In genomic region chr7:32892521-32893224, GRCh38 we compare ENCODE assay signal across 8 cellular contexts.
DNase-seq lines count a peak whose midpoint lies in the region; TF ChIP-seq lines count a peak whose summit lies in the region.

No MANE protein-coding gene starts in this region.

- H3K4me3 ChIP-seq in tibial artery: peak overlapping the region; percentile 97 to 99

- peak overlapping the region; percentile 100 for H3K27ac ChIP-seq in tibial artery

- intact Hi-C loops in tibial artery (cut with DNase I; ENCODE audit: low total_unique reads): loop anchor here (5.0 to 10.0 kb wide), 3 partner anchors 48 to 400 kb away; partner anchors contain the start of gene LSM5

- no peak for TF ChIP-seq CTCF in tibial artery (IDR thresholded peaks at IDR 0.05)

- no peaks in the 10 kb centered on the region for H3K27me3 ChIP-seq in tibial artery

- H3K9me3 ChIP-seq in tibial artery: no peaks in the 10 kb centered on the region

- H3K4me1 ChIP-seq in tibial artery: peaks cover 0 to 29% (median 19%) of the 10 kb centered on the region in 4 donors

- no peaks in the 10 kb centered on the region for H3K36me3 ChIP-seq in tibial artery

- peak; percentile 31 for DNase-seq in NCI-H1436 (lab: John Stamatoyannopoulos, UW)
- no peak for DNase-seq in NCI-H1436 treated with DMSO at 0.1 percent for 48 hours (lab: John Stamatoyannopoulos, UW)
- peak in 74 of 76 experiments; percentile 6 to 96 (median 62) for DNase-seq in HUDEP-2 (lab: John Stamatoyannopoulos, UW; ENCODE audit: unreplicated experiment in 76 of 76)
- DNase-seq in SHP77 (lab: John Stamatoyannopoulos, UW): peak; percentile 64 to 68
- DNase-seq in activated naive CD4-positive, alpha-beta T cell treated with anti-CD3 and anti-CD28 coated beads, Interleukin-2, amount 50 U/mL, for 16 hours: peak; percentile 57
- DNase-seq in glomerular visceral epithelial cell (ENCODE audit: extremely low spot score): peak; percentile 55
- DNase-seq in nucleus accumbens (lab: John Stamatoyannopoulos, UW): peak in 48 of 56 donors; percentile 8 to 83 (median 60)
- DNase-seq in tibial artery: peak; percentile 48 to 72
